In genomic region chr9:136105398-136106135, GRCh38 we compare ENCODE assay signal across 10 cellular contexts. TPM values are rescaled to one million over a fixed set of nuclear protein-coding genes. Genes with fewer than 3 reads are reported as not detected.
A peak's percentile ranks its signal among the peaks of the same experiment; 100 is the strongest.
DNase-seq lines count a peak whose midpoint lies in the region; ATAC-seq, FAIRE-seq and TF ChIP-seq lines count a peak whose summit lies in the region.
"Had no signal": no experiment of that assay in that cellular context is flagged by ENCODE, and none has a peak within 500 bp of the region (broad histone marks: within the 10 kb centered on the region; RNA-seq: fewer than 3 reads in every experiment).

No MANE protein-coding gene starts in this region.

- no peak overlapping the region for H3K4me3 ChIP-seq in H1 (ENCODE audit: extremely low read depth in 1 of 4, insufficient read depth in 2 of 4, low read depth in 3 of 4, low read length in 4 of 4)
- no peak overlapping the region for H3K4me3 ChIP-seq in trophoblast cell (ENCODE audit: low read depth, low read length)

- no peak for TF ChIP-seq CTCF in H1 (IDR thresholded peaks at IDR 0.05; ENCODE audit: control extremely low read depth in 1 of 3, insufficient read depth in 1 of 3, low read depth in 1 of 3, low read length in 3 of 3)

- intact Hi-C loops in posterior cingulate gyrus (cut with DNase I), result loop anchor here (5.0 kb wide), 1 partner anchor 53 kb away; no protein-coding TSS in a partner anchor

- no peaks in the 10 kb centered on the region for H3K36me3 ChIP-seq in H1 (ENCODE audit: control insufficient read depth in 2 of 4, insufficient read depth in 4 of 4, low read length in 3 of 4)
- no peaks in the 10 kb centered on the region for H3K36me3 ChIP-seq in trophoblast cell (ENCODE audit: control insufficient read depth in 1 of 2, insufficient read depth in 2 of 2, low read length in 2 of 2)

- no peaks in the 10 kb centered on the region for H4K20me1 ChIP-seq in H1 (replicated peaks in 1 of 2; ENCODE audit: control insufficient read depth in 1 of 2, insufficient read depth in 2 of 2, low read length in 2 of 2)

- no peak for TF ChIP-seq EP300 in H1 (IDR thresholded peaks at IDR 0.05; ENCODE audit: borderline replicate concordance in 1 of 2, low read depth in 2 of 2, low read length in 2 of 2)

- H3K9me3 ChIP-seq in H1 (ENCODE audit: insufficient read depth in 2 of 2, low read depth in 1 of 2, low read length in 1 of 2) (no peaks in the 10 kb centered on the region), trophoblast cell (ENCODE audit: insufficient read depth, low read depth, low read length) (peaks cover 1% of the 10 kb centered on the region)

- H3K79me2 ChIP-seq in H1 (ENCODE audit: control insufficient read depth in 1 of 2, insufficient read depth in 2 of 2, low read length in 2 of 2), result no peaks in the 10 kb centered on the region
- peaks cover 2% of the 10 kb centered on the region for H3K79me2 ChIP-seq in trophoblast cell (ENCODE audit: control insufficient read depth, insufficient read depth, low read length, poor library complexity)

- H3K4me2 ChIP-seq in H1 (ENCODE audit: insufficient read depth in 1 of 2, low read depth in 2 of 2, low read length in 2 of 2), result no peak overlapping the region
- no peak overlapping the region for H3K4me2 ChIP-seq in trophoblast cell (ENCODE audit: low read length)

- H4K5ac ChIP-seq in H1 (ENCODE audit: insufficient read length, low read depth, low read length), result no peak overlapping the region

- H3K79me1 ChIP-seq in H1 (ENCODE audit: low read depth, low read length) (no peaks in the 10 kb centered on the region), trophoblast cell (ENCODE audit: low read length) (peaks cover 35% of the 10 kb centered on the region)

- peak overlapping the region; percentile 95 for H2BK20ac ChIP-seq in H1 (ENCODE audit: low read length)

- H2BK5ac ChIP-seq in H1 (ENCODE audit: low read depth, low read length) (peak overlapping the region; percentile 78; the same call in 1 of the 2 replicates), trophoblast cell (ENCODE audit: low read depth, low read length, poor library complexity) (peak overlapping the region; percentile 18)

- 81% methylated on average over 15 of the region's 17 CpGs; no CpG with 5 or more reads in 1 of the 2 experiments for WGBS in H1 (ENCODE audit: extremely low coverage in 1 of 2, insufficient coverage in 1 of 2, insufficient read length in 1 of 2, insufficient replicate concordance in 2 of 2, low coverage in 1 of 2, low lambda C conversion rate in 2 of 2, missing lambda C conversion rate in 1 of 2), 2 experiments
- WGBS in trophoblast cell (ENCODE audit: extremely low coverage, insufficient coverage, insufficient read length), result no CpG with 5 or more reads among the region's 17 CpGs

- no peak overlapping the region for H3K14ac ChIP-seq in H1 (ENCODE audit: insufficient read length)
- H3K14ac ChIP-seq in trophoblast cell (ENCODE audit: low read length), result peak overlapping the region; percentile 41

- H3K56ac ChIP-seq in H1 (replicated peaks; ENCODE audit: insufficient read length, low read depth, low read length), result no peak overlapping the region

- peak overlapping the region; percentile 95 for H2BK15ac ChIP-seq in H1 (ENCODE audit: low read length)

- H4K12ac ChIP-seq in trophoblast cell (ENCODE audit: low read depth, low read length), result no peak overlapping the region

- H3K4me1 ChIP-seq in H1 (replicated peaks in 1 of 4; ENCODE audit: control insufficient read depth in 3 of 4, insufficient read depth in 4 of 4, low read length in 3 of 4) (peaks cover 0 to 61% (median 49%) of the 10 kb centered on the region in 4 experiments; a peak in 6 of 7 replicates), trophoblast cell (ENCODE audit: control insufficient read depth in 1 of 2, insufficient read depth in 2 of 2, low read length in 2 of 2) (peaks cover 22 to 23% of the 10 kb centered on the region in 2 experiments)

- H4K91ac ChIP-seq in H1 (replicated peaks; ENCODE audit: insufficient read length, low read length) (peak overlapping the region; percentile 70), trophoblast cell (ENCODE audit: low read depth, low read length) (peak overlapping the region; percentile 51)

- H2BK120ac ChIP-seq in H1 (replicated peaks; ENCODE audit: low read depth, low read length) (peak overlapping the region; percentile 47), trophoblast cell (ENCODE audit: insufficient read depth, low read length, poor library complexity) (peak overlapping the region; percentile 35)

- H3K9ac ChIP-seq in H1 (replicated peaks in 1 of 4; ENCODE audit: extremely low read depth in 1 of 4, low read depth in 3 of 4, low read length in 3 of 4), result no peak overlapping the region
- H3K9ac ChIP-seq in trophoblast cell (ENCODE audit: low read length), result no peak overlapping the region

- H3K18ac ChIP-seq in H1 (ENCODE audit: extremely low read depth, low read length) (peak overlapping the region; percentile 87), trophoblast cell (ENCODE audit: low read length) (no peak overlapping the region)

- FAIRE-seq in H1 (lab: Jason Lieb, UNC), result no peak

- peaks cover 2% of the 10 kb centered on the region; the same call in 1 of the 2 replicates for H3K23me2 ChIP-seq in H1 (ENCODE audit: low read depth, low read length)

- H4K8ac ChIP-seq in H1 (ENCODE audit: extremely low read depth, insufficient read depth, low read length) (no peak overlapping the region), trophoblast cell (ENCODE audit: low read depth, low read length) (peak overlapping the region; percentile 32)

- DNase-seq in EL (peak; percentile 48), NCI-H524 (lab: John Stamatoyannopoulos, UW) (peak; percentile 45 to 61), H1 (ENCODE audit: low read depth in 1 of 2, low spot score in 2 of 2) (no peak), trophoblast cell (no peak), posterior cingulate gyrus (no peak), activated T-cell treated with anti-CD3 and anti-CD28 coated beads for 4 hours (no peak)
- DNase-seq: activated naive CD4-positive, alpha-beta T cell treated with anti-CD3 and anti-CD28 coated beads, Interleukin-2, amount 50 U/mL, for 16 hours; T-helper 9 cell had no signal

- POLR2A ChIA-PET in H1 (lab: Charles Lee; ENCODE audit: partially characterized antibody), result interaction anchor here (1.5 to 8.5 kb wide), 3 partner anchors 9 to 49 kb away, joined by 3 to 40 read pairs (median 4); partner anchors contain the start of gene TMEM250

- no peak overlapping the region for H3K27ac ChIP-seq in H1 (ENCODE audit: low read depth, low read length)
- no peak overlapping the region for H3K27ac ChIP-seq in trophoblast cell (ENCODE audit: low read depth, low read length)

- H3K23ac ChIP-seq in H1 (ENCODE audit: insufficient read length) (no peak overlapping the region), trophoblast cell (ENCODE audit: low read length) (no peak overlapping the region)

- CTCF ChIA-PET in H1 (lab: Charles Lee; ENCODE audit: partially characterized antibody), result interaction anchor here (1.0 to 2.7 kb wide), 3 partner anchors 8 to 16 kb away, joined by 4 to 8 read pairs (median 7); no protein-coding TSS in a partner anchor

- H2AK5ac ChIP-seq in H1 (ENCODE audit: low read depth, low read length), result peak overlapping the region; percentile 86; the same call in 1 of the 2 replicates
- peak overlapping the region; percentile 77 for H2AK5ac ChIP-seq in trophoblast cell (ENCODE audit: low read length)

- no peak for TF ChIP-seq RAD21 in H1 (IDR thresholded peaks at IDR 0.05 in 1 of 2, conservative IDR thresholded peaks at IDR 0.05 in 1 of 2; ENCODE audit: low read depth in 2 of 2, low read length in 2 of 2)

- no peak for TF ChIP-seq POLR2A in H1 (IDR thresholded peaks at IDR 0.05; ENCODE audit: control extremely low read depth in 1 of 2, low read depth in 2 of 2, low read length in 2 of 2)

- H2BK12ac ChIP-seq in H1 (ENCODE audit: low read depth, low read length) (peak overlapping the region; percentile 97; the same call in 1 of the 2 replicates), trophoblast cell (ENCODE audit: low read length) (peak overlapping the region; percentile 22)

- H2AFZ ChIP-seq in H1 (ENCODE audit: low read length), result no peak overlapping the region
- no peak overlapping the region for H2AFZ ChIP-seq in trophoblast cell (ENCODE audit: insufficient read depth, low read length, poor library complexity)

- H3K27me3 ChIP-seq in H1 (replicated peaks in 1 of 4; ENCODE audit: control insufficient read depth in 3 of 4, extremely low read depth in 1 of 4, insufficient read depth in 3 of 4, low read length in 3 of 4) (no peaks in the 10 kb centered on the region; a peak in 1 of 7 replicates), trophoblast cell (ENCODE audit: insufficient read depth, low read length) (no peaks in the 10 kb centered on the region)

- H3K4ac ChIP-seq in H1 (replicated peaks; ENCODE audit: insufficient read length, low read depth, low read length) (no peak overlapping the region), trophoblast cell (ENCODE audit: low read depth, low read length) (no peak overlapping the region)

- no peak for ATAC-seq in GM21576 (IDR thresholded peaks at IDR 0.05; ENCODE audit: unreplicated experiment)
- ATAC-seq: esophagus mucosa had no signal

TF ChIP-seq in H1, 55 proteins besides CTCF, POLR2A, EP300 and RAD21 (continues in another document):
- TF ChIP-seq SIX5 (IDR thresholded peaks at IDR 0.05; ENCODE audit: low read depth, low read length) (no peak), EGR1 (IDR thresholded peaks at IDR 0.05; ENCODE audit: borderline replicate concordance, low read depth, low read length) (no peak), SRF (IDR thresholded peaks at IDR 0.05; ENCODE audit: low read depth, low read length) (no peak)

RNA-seq across cellular contexts. Expression of gene NACC2, which starts 10.5 kb away (rescaled TPM):
- total RNA-seq in H1 (2021; fragmentation: NEBNext Ultra II Directional; extraction: Animal tissue kit (Norgen Biotek cat#: 25700)), result 13.6 and 14.0 TPM in 2 replicates
- 8.3 and 14.9 TPM in 2 replicates for polyA plus RNA-seq in H1 (2011; rRNA removed)
- polyA plus RNA-seq in H1 (2011; cell fraction: cytosol; rRNA removed), result 10.8 TPM
- polyA plus RNA-seq in H1 (2011; cell fraction: nucleus; rRNA removed), result 16.7 TPM
- 6.6 to 9.5 TPM (median 8.4 TPM) in 4 replicates for polyA plus RNA-seq in H1 (2012, experiment 1 of 2)
- 5.6 TPM for polyA plus RNA-seq in H1 (2012, experiment 2 of 2)
- polyA plus RNA-seq in H1 (2013, experiment 1 of 2), result 6.3 TPM
- polyA plus RNA-seq in H1 (2013, experiment 2 of 2), result 6.3 TPM
- 6.4 and 8.3 TPM in 2 replicates for polyA minus RNA-seq in H1 (2011; rRNA and poly(A)+ RNA removed)
- 12.7 TPM for polyA minus RNA-seq in H1 (2011; cell fraction: cytosol; rRNA and poly(A)+ RNA removed)
- 10.0 TPM for polyA minus RNA-seq in H1 (2011; cell fraction: nucleus; rRNA and poly(A)+ RNA removed)
- polyA plus RNA-seq in trophoblast cell (2013), result 13.9 and 14.5 TPM in 2 replicates

RNA-seq across cellular contexts. Expression of gene TMEM250, which starts 13.1 kb away (rescaled TPM):
- 34.9 and 35.3 TPM in 2 replicates for total RNA-seq in H1 (2021; fragmentation: NEBNext Ultra II Directional; extraction: Animal tissue kit (Norgen Biotek cat#: 25700))
- 22.3 and 36.1 TPM in 2 replicates for polyA plus RNA-seq in H1 (2011; rRNA removed)
- 29.7 TPM for polyA plus RNA-seq in H1 (2011; cell fraction: cytosol; rRNA removed)
- 51.9 TPM for polyA plus RNA-seq in H1 (2011; cell fraction: nucleus; rRNA removed)
- 27.3 to 39.7 TPM (median 36.4 TPM) in 4 replicates for polyA plus RNA-seq in H1 (2012, experiment 1 of 2)
- polyA plus RNA-seq in H1 (2012, experiment 2 of 2), result 42.5 TPM
- 22.7 TPM for polyA plus RNA-seq in H1 (2013, experiment 1 of 2)
- polyA plus RNA-seq in H1 (2013, experiment 2 of 2), result 22.4 TPM
- polyA minus RNA-seq in H1 (2011; rRNA and poly(A)+ RNA removed), result 16.0 TPM in 2 replicates
- polyA minus RNA-seq in H1 (2011; cell fraction: cytosol; rRNA and poly(A)+ RNA removed), result 31.0 TPM
- 33.8 TPM for polyA minus RNA-seq in H1 (2011; cell fraction: nucleus; rRNA and poly(A)+ RNA removed)
- polyA plus RNA-seq in trophoblast cell (2013), result 18.2 and 18.3 TPM in 2 replicates

Comparison
In these comparisons a context has a peak if more than half of its experiments do, and no peak if none do; other contexts are left out.
1. DNase-seq: peak in EL (single experiment) and NCI-H524 (2 of 2); none in H1 (0 of 2), trophoblast cell (0 of 2), posterior cingulate gyrus (0 of 10) and activated T-cell treated with anti-CD3 and anti-CD28 coated beads for 4 hours (single experiment).